1 cellular context compared by ENCODE assay signal in the genomic region with DNA sequence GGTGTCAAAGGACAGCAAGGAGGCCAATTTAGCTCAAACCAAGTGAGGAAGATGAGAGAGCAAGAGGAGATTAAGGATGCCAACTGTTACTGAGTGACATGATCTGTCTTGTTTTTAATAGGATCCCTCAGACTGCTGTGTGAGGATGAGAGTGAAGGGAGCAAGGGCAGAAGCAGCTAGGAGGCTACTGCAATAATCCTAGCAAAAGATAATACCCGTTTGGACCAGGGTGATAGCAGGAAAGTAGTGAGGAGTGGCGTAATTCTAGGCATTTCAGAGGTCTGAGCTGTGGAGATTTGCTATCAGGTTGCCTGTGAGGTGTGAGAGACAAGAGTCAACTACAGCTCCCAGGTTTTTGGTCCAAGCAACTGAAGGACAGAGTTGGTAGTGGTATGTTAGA.
TF ChIP-seq lines count a peak whose summit lies in the region.

No MANE protein-coding gene starts in this region.

TF ChIP-seq in HepG2, 621 proteins besides CTCF, POLR2A, EP300 and RAD21:
- no peak for TF ChIP-seq ZNF343 (CRISPR knock-in tag; IDR thresholded peaks at IDR 0.05)
- TF ChIP-seq RBM22 (optimal IDR thresholded peaks at IDR 0.05; ENCODE audit: low read length): peak; percentile 33
- TF ChIP-seq ATRX (CRISPR knock-in tag; IDR thresholded peaks at IDR 0.05; ENCODE audit: borderline replicate concordance): no peak
- no peak for TF ChIP-seq ZNF614 (CRISPR knock-in tag; IDR thresholded peaks at IDR 0.05; ENCODE audit: borderline replicate concordance)
- TF ChIP-seq, protein P1, sequence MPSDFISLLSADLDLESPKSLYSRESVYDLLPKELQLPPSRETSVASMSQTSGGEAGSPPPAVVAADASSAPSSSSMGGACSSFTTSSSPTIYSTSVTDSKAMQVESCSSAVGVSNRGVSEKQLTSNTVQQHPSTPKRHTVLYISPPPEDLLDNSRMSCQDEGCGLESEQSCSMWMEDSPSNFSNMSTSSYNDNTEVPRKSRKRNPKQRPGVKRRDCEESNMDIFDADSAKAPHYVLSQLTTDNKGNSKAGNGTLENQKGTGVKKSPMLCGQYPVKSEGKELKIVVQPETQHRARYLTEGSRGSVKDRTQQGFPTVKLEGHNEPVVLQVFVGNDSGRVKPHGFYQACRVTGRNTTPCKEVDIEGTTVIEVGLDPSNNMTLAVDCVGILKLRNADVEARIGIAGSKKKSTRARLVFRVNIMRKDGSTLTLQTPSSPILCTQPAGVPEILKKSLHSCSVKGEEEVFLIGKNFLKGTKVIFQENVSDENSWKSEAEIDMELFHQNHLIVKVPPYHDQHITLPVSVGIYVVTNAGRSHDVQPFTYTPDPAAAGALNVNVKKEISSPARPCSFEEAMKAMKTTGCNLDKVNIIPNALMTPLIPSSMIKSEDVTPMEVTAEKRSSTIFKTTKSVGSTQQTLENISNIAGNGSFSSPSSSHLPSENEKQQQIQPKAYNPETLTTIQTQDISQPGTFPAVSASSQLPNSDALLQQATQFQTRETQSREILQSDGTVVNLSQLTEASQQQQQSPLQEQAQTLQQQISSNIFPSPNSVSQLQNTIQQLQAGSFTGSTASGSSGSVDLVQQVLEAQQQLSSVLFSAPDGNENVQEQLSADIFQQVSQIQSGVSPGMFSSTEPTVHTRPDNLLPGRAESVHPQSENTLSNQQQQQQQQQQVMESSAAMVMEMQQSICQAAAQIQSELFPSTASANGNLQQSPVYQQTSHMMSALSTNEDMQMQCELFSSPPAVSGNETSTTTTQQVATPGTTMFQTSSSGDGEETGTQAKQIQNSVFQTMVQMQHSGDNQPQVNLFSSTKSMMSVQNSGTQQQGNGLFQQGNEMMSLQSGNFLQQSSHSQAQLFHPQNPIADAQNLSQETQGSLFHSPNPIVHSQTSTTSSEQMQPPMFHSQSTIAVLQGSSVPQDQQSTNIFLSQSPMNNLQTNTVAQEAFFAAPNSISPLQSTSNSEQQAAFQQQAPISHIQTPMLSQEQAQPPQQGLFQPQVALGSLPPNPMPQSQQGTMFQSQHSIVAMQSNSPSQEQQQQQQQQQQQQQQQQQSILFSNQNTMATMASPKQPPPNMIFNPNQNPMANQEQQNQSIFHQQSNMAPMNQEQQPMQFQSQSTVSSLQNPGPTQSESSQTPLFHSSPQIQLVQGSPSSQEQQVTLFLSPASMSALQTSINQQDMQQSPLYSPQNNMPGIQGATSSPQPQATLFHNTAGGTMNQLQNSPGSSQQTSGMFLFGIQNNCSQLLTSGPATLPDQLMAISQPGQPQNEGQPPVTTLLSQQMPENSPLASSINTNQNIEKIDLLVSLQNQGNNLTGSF (CRISPR knock-in tag; IDR thresholded peaks at IDR 0.05): no peak
- no peak for TF ChIP-seq ZFP36L2 (CRISPR knock-in tag; IDR thresholded peaks at IDR 0.05)
- TF ChIP-seq, protein P2, sequence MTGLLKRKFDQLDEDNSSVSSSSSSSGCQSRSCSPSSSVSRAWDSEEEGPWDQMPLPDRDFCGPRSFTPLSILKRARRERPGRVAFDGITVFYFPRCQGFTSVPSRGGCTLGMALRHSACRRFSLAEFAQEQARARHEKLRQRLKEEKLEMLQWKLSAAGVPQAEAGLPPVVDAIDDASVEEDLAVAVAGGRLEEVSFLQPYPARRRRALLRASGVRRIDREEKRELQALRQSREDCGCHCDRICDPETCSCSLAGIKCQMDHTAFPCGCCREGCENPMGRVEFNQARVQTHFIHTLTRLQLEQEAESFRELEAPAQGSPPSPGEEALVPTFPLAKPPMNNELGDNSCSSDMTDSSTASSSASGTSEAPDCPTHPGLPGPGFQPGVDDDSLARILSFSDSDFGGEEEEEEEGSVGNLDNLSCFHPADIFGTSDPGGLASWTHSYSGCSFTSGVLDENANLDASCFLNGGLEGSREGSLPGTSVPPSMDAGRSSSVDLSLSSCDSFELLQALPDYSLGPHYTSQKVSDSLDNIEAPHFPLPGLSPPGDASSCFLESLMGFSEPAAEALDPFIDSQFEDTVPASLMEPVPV (CRISPR knock-in tag; IDR thresholded peaks at IDR 0.05): no peak
- no peak for TF ChIP-seq FOXK1 (CRISPR knock-in tag; IDR thresholded peaks at IDR 0.05; ENCODE audit: borderline replicate concordance, low read depth)
- 0 out of 2 replicates have a peak, but pooled peaks have one; percentile 14 for TF ChIP-seq ZNF335 (CRISPR knock-in tag; IDR thresholded peaks at IDR 0.05)
TF ChIP-seq in HepG2: peak in this region for 2.
